In genomic region chr11:35141538-35141937, GRCh38 we compare ENCODE assay signal across 2 cellular contexts.
TF ChIP-seq lines count a peak whose summit lies in the region.

No MANE protein-coding gene starts in this region.

TF ChIP-seq in SK-N-SH, 30 proteins besides CTCF, POLR2A, EP300 and RAD21 (continued from another document):
- TF ChIP-seq USF1 (IDR thresholded peaks at IDR 0.05; ENCODE audit: borderline replicate concordance, low read depth): no peak
- no peak for TF ChIP-seq MXI1 (IDR thresholded peaks at IDR 0.05; ENCODE audit: low read depth, low read length)
- TF ChIP-seq NRF1 (IDR thresholded peaks at IDR 0.05; ENCODE audit: low read depth, low read length): no peak
- TF ChIP-seq PBX3 (IDR thresholded peaks at IDR 0.05): no peak
- no peak for TF ChIP-seq NFIC (IDR thresholded peaks at IDR 0.05; ENCODE audit: borderline replicate concordance)
- no peak for TF ChIP-seq MEF2A (IDR thresholded peaks at IDR 0.05; ENCODE audit: borderline replicate concordance, low read depth)
- TF ChIP-seq MAX (IDR thresholded peaks at IDR 0.05; ENCODE audit: low read depth): no peak
- TF ChIP-seq TEAD4 (IDR thresholded peaks at IDR 0.05; ENCODE audit: borderline replicate concordance, insufficient read depth): no peak
- no peak for TF ChIP-seq FOSL2 (IDR thresholded peaks at IDR 0.05; ENCODE audit: borderline replicate concordance, low read depth)
- TF ChIP-seq GABPA (IDR thresholded peaks at IDR 0.05; ENCODE audit: low read depth): no peak
- TF ChIP-seq EZH2phosphoT487 (IDR thresholded peaks at IDR 0.05; ENCODE audit: borderline replicate concordance, low read depth): no peak

TF ChIP-seq in SK-N-SH treated with all-trans-retinoic acid at 6 μM for 48 hours, 23 proteins besides CTCF, POLR2A, EP300 and RAD21 (continued from another document):
- TF ChIP-seq CSRNP3 (CRISPR knock-in tag; IDR thresholded peaks at IDR 0.05): no peak
- TF ChIP-seq CSDC2 (CRISPR knock-in tag; IDR thresholded peaks at IDR 0.05): no peak
- no peak for TF ChIP-seq BACH2 (CRISPR knock-in tag; IDR thresholded peaks at IDR 0.05; ENCODE audit: borderline replicate concordance)
- no peak for TF ChIP-seq ZFP30 (CRISPR knock-in tag; IDR thresholded peaks at IDR 0.05)
- no peak for TF ChIP-seq SNAI2 (CRISPR knock-in tag; IDR thresholded peaks at IDR 0.05)
- no peak for TF ChIP-seq TOX (CRISPR knock-in tag; IDR thresholded peaks at IDR 0.05; ENCODE audit: borderline replicate concordance)
- TF ChIP-seq ARNTL (CRISPR knock-in tag; IDR thresholded peaks at IDR 0.05; ENCODE audit: borderline replicate concordance, low read depth): no peak
- no peak for TF ChIP-seq CREB5 (CRISPR knock-in tag; IDR thresholded peaks at IDR 0.05; ENCODE audit: low read depth)
- TF ChIP-seq TSHZ2 (CRISPR knock-in tag; IDR thresholded peaks at IDR 0.05): no peak
